ENCODE assay signal across 1 cellular context in the genomic region with DNA sequence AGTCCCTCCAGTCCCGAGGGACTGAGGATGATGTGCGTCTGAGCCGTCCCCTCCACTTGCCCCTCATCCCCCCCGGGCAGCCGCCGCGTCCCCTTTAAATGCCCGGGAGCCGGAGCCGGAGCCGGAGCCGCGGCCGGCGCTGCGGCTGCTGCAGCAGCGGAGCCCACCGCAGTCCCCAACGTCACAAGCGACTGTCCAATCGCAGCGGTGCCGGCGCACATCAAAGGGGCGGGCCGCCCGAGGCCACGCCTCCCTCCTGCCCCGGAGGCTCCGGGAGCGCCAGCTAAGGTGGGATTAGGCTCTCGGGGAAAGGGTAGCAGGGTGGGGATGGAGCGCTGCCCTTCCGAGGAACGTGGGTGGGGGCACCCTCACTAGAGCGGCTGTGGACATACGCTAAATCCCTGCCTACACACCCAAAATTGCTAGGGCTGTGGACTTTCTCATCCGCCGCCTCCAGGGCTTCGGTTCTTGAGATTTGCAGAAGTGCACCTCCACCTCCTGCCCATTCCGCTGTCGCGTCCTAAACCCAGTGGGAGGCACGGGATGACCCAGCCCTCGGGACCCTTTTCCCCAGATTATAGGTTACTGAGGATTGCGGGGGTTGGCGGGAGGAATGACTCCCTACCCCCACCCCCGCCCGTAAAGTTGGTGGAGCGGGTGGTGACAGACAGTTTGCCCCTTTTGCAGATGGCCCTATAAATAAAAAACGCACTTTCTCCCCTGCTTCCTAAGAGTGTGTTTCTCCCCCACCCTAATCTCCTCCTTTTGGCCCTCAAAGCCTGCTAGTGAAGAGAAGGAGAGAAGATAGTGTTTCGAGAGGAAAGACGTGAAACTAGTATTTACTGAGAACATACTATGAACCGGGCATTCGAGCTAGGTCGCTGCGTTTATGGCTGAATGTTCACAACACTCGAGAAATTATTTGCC.
TF ChIP-seq lines count a peak whose summit lies in the region.

Gene PHOSPHO1 (minus strand): TSS at position 152 of the 927 bp plus-strand sequence. CDS start 4,096 bp downstream, outside the sequence.

TF ChIP-seq in GM12878, 131 proteins besides CTCF, POLR2A, EP300 and RAD21 (continued from another document and continues in another):
- TF ChIP-seq FOXK2 (IDR thresholded peaks at IDR 0.05) (no peak), PML (IDR thresholded peaks at IDR 0.05; ENCODE audit: low read length) (no peak), CUX1 (IDR thresholded peaks at IDR 0.05; ENCODE audit: insufficient replicate concordance, low read depth, low read length) (no peak), ASH2L (IDR thresholded peaks at IDR 0.05; ENCODE audit: borderline replicate concordance, low read depth) (no peak), CBFB (IDR thresholded peaks at IDR 0.05; ENCODE audit: low read depth) (0 out of 2 replicates have a peak, but pooled peaks have one; percentile 21), POLR2AphosphoS2 (IDR thresholded peaks at IDR 0.05; ENCODE audit: low read depth, low read length) (no peak; the same call in 1 of the 2 replicates), CEBPB (IDR thresholded peaks at IDR 0.05; ENCODE audit: borderline replicate concordance in 1 of 2, low read depth in 2 of 2, low read length in 2 of 2) (no peak), SREBF2 (IDR thresholded peaks at IDR 0.05; ENCODE audit: low read length) (no peak), TCF7 (IDR thresholded peaks at IDR 0.05; ENCODE audit: borderline replicate concordance) (peak; percentile 34; the same call in 1 of the 2 replicates), BACH1 (IDR thresholded peaks at IDR 0.05; ENCODE audit: borderline replicate concordance) (peak; percentile 71; the same call in 1 of the 2 replicates), TCF12 (IDR thresholded peaks at IDR 0.05; ENCODE audit: low read depth, low read length) (0 out of 2 replicates have a peak, but pooled peaks have one; percentile 36), TBL1XR1 (IDR thresholded peaks at IDR 0.05; ENCODE audit: low read depth, low read length) (no peak), BCL11A (IDR thresholded peaks at IDR 0.05; ENCODE audit: low read depth, low read length) (0 out of 2 replicates have a peak, but pooled peaks have one; percentile 5), ZZZ3 (IDR thresholded peaks at IDR 0.05; ENCODE audit: control insufficient read depth, insufficient read length, low read depth) (no peak), IKZF2 (IDR thresholded peaks at IDR 0.05) (peak in 1 of 2 experiments; percentile 33; a peak in 1 of 4 replicates), YY1 (IDR thresholded peaks at IDR 0.05; ENCODE audit: low read depth, low read length) (no peak), CBX5 (IDR thresholded peaks at IDR 0.05; ENCODE audit: low read depth) (0 out of 2 replicates have a peak, but pooled peaks have one; percentile 19), ZBED1 (IDR thresholded peaks at IDR 0.05; ENCODE audit: borderline replicate concordance) (peak; percentile 53; the same call in 1 of the 2 replicates), TARDBP (IDR thresholded peaks at IDR 0.05; ENCODE audit: borderline replicate concordance) (no peak), YBX1 (IDR thresholded peaks at IDR 0.05) (no peak), LARP7 (IDR thresholded peaks at IDR 0.05) (0 out of 2 replicates have a peak, but pooled peaks have one; percentile 60), HDGF (IDR thresholded peaks at IDR 0.05) (no peak), SIX5 (IDR thresholded peaks at IDR 0.05; ENCODE audit: low read depth, low read length, severe bottlenecking) (no peak), RAD51 (IDR thresholded peaks at IDR 0.05) (no peak), STAT3 (IDR thresholded peaks at IDR 0.05; ENCODE audit: low read depth, low read length) (no peak), CREB1 (IDR thresholded peaks at IDR 0.05; ENCODE audit: low read depth) (peak; percentile 81), MEF2A (IDR thresholded peaks at IDR 0.05; ENCODE audit: insufficient read depth, low read depth, low read length) (no peak), ESRRA (IDR thresholded peaks at IDR 0.05; ENCODE audit: low read length) (no peak), SIN3A (IDR thresholded peaks at IDR 0.05; ENCODE audit: low read depth, low read length) (no peak), RFX5 (IDR thresholded peaks at IDR 0.05; ENCODE audit: low read depth, low read length) (peak; percentile 61; the same call in 1 of the 2 replicates), IRF4 (IDR thresholded peaks at IDR 0.05; ENCODE audit: low read depth, low read length) (no peak), CEBPZ (IDR thresholded peaks at IDR 0.05; ENCODE audit: low read depth, low read length) (no peak), DPF2 (IDR thresholded peaks at IDR 0.05) (0 out of 2 replicates have a peak, but pooled peaks have one; percentile 31), SPI1 (IDR thresholded peaks at IDR 0.05; ENCODE audit: borderline replicate concordance, insufficient read depth, low read depth, low read length) (peak; percentile 64; the same call in 1 of the 2 replicates), USF1 (IDR thresholded peaks at IDR 0.05; ENCODE audit: borderline replicate concordance, extremely low read length, insufficient read depth, low read depth, low read length) (no peak), TCF3 (IDR thresholded peaks at IDR 0.05; ENCODE audit: borderline replicate concordance, insufficient read depth, low read depth, low read length) (no peak), RUNX3 (IDR thresholded peaks at IDR 0.05; ENCODE audit: low read length) (peak; percentile 39; the same call in 1 of the 2 replicates), ZNF207 (IDR thresholded peaks at IDR 0.05; ENCODE audit: borderline replicate concordance) (no peak), POLR2AphosphoS5 (IDR thresholded peaks at IDR 0.05; ENCODE audit: low read length) (peak; percentile 40; the same call in 1 of the 2 replicates)
- TF ChIP-seq, protein P1, sequence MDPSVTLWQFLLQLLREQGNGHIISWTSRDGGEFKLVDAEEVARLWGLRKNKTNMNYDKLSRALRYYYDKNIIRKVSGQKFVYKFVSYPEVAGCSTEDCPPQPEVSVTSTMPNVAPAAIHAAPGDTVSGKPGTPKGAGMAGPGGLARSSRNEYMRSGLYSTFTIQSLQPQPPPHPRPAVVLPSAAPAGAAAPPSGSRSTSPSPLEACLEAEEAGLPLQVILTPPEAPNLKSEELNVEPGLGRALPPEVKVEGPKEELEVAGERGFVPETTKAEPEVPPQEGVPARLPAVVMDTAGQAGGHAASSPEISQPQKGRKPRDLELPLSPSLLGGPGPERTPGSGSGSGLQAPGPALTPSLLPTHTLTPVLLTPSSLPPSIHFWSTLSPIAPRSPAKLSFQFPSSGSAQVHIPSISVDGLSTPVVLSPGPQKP (IDR thresholded peaks at IDR 0.05; ENCODE audit: low read depth, low read length), result no peak
- TF ChIP-seq, protein P2, sequence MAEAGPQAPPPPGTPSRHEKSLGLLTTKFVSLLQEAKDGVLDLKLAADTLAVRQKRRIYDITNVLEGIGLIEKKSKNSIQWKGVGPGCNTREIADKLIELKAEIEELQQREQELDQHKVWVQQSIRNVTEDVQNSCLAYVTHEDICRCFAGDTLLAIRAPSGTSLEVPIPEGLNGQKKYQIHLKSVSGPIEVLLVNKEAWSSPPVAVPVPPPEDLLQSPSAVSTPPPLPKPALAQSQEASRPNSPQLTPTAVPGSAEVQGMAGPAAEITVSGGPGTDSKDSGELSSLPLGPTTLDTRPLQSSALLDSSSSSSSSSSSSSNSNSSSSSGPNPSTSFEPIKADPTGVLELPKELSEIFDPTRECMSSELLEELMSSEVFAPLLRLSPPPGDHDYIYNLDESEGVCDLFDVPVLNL (IDR thresholded peaks at IDR 0.05; ENCODE audit: low read depth, low read length), result no peak
- TF ChIP-seq, protein P3, sequence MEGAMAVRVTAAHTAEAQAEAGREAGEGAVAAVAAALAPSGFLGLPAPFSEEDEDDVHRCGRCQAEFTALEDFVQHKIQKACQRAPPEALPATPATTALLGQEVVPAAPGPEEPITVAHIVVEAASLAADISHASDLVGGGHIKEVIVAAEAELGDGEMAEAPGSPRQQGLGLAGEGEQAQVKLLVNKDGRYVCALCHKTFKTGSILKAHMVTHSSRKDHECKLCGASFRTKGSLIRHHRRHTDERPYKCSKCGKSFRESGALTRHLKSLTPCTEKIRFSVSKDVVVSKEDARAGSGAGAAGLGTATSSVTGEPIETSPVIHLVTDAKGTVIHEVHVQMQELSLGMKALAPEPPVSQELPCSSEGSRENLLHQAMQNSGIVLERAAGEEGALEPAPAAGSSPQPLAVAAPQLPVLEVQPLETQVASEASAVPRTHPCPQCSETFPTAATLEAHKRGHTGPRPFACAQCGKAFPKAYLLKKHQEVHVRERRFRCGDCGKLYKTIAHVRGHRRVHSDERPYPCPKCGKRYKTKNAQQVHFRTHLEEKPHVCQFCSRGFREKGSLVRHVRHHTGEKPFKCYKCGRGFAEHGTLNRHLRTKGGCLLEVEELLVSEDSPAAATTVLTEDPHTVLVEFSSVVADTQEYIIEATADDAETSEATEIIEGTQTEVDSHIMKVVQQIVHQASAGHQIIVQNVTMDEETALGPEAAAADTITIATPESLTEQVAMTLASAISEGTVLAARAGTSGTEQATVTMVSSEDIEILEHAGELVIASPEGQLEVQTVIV (IDR thresholded peaks at IDR 0.05; ENCODE audit: borderline replicate concordance, partially characterized antibody), result no peak
- TF ChIP-seq, protein P4, sequence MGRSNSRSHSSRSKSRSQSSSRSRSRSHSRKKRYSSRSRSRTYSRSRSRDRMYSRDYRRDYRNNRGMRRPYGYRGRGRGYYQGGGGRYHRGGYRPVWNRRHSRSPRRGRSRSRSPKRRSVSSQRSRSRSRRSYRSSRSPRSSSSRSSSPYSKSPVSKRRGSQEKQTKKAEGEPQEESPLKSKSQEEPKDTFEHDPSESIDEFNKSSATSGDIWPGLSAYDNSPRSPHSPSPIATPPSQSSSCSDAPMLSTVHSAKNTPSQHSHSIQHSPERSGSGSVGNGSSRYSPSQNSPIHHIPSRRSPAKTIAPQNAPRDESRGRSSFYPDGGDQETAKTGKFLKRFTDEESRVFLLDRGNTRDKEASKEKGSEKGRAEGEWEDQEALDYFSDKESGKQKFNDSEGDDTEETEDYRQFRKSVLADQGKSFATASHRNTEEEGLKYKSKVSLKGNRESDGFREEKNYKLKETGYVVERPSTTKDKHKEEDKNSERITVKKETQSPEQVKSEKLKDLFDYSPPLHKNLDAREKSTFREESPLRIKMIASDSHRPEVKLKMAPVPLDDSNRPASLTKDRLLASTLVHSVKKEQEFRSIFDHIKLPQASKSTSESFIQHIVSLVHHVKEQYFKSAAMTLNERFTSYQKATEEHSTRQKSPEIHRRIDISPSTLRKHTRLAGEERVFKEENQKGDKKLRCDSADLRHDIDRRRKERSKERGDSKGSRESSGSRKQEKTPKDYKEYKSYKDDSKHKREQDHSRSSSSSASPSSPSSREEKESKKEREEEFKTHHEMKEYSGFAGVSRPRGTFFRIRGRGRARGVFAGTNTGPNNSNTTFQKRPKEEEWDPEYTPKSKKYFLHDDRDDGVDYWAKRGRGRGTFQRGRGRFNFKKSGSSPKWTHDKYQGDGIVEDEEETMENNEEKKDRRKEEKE (IDR thresholded peaks at IDR 0.05), result no peak
